Comparison of ENCODE assay signal across 2 cellular contexts in the genomic region with DNA sequence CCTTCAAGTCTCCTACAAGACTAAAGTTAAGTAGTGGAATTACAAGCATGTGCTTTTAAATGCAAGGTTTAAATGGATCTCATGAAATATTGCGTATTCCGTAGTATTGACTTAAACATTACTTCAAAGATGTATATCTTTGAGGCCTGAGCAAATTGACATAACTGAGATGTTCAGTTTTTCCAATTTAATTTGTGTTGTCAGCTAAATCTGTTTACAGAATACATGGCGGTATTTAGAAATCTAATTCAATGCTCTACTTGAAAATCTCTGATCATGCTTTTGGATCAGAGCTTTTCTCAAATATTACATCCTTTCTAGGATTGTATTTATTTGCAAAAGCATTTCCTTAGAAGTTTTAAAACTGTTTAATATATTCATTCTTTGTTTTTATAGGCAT.
A peak's percentile ranks its signal among the peaks of the same experiment; 100 is the strongest.
TF ChIP-seq lines count a peak whose summit lies in the region.

No MANE protein-coding gene starts in this region.

TF ChIP-seq in IMR-90, 13 proteins besides CTCF, POLR2A, EP300 and RAD21:
- TF ChIP-seq MAZ (IDR thresholded peaks at IDR 0.05; ENCODE audit: borderline replicate concordance, low read depth, low read length) = no peak
- TF ChIP-seq CEBPB (IDR thresholded peaks at IDR 0.05; ENCODE audit: low read depth, low read length) = no peak
- TF ChIP-seq NFE2L2 (IDR thresholded peaks at IDR 0.05; ENCODE audit: low read depth, low read length) = no peak
- TF ChIP-seq SMC3 (IDR thresholded peaks at IDR 0.05; ENCODE audit: low read depth, low read length) = no peak
- TF ChIP-seq MAFK (IDR thresholded peaks at IDR 0.05; ENCODE audit: low read depth, low read length) = peak; percentile 48
- no peak for TF ChIP-seq MXI1 (IDR thresholded peaks at IDR 0.05; ENCODE audit: borderline replicate concordance, low read depth, low read length)
TF ChIP-seq in IMR-90: peak in this region for 1.

TF ChIP-seq in K562, 482 proteins besides CTCF, POLR2A, EP300 and RAD21:
- TF ChIP-seq PRMT5 (CRISPR knock-in tag; IDR thresholded peaks at IDR 0.05) = no peak
- no peak for TF ChIP-seq MNT (conservative IDR thresholded peaks at IDR 0.05)
- 0 out of 2 replicates have a peak, but pooled peaks have one; percentile 5 for TF ChIP-seq MAFF (IDR thresholded peaks at IDR 0.05; ENCODE audit: low read length)
- TF ChIP-seq, protein P1, sequence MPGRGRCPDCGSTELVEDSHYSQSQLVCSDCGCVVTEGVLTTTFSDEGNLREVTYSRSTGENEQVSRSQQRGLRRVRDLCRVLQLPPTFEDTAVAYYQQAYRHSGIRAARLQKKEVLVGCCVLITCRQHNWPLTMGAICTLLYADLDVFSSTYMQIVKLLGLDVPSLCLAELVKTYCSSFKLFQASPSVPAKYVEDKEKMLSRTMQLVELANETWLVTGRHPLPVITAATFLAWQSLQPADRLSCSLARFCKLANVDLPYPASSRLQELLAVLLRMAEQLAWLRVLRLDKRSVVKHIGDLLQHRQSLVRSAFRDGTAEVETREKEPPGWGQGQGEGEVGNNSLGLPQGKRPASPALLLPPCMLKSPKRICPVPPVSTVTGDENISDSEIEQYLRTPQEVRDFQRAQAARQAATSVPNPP (IDR thresholded peaks at IDR 0.05; ENCODE audit: borderline replicate concordance, insufficient read depth, insufficient read length) = no peak
- no peak for TF ChIP-seq HDAC3 (IDR thresholded peaks at IDR 0.05; ENCODE audit: borderline replicate concordance, partially characterized antibody)
- TF ChIP-seq C11orf30 (IDR thresholded peaks at IDR 0.05; ENCODE audit: low read depth) = no peak
- TF ChIP-seq ILK (tag; IDR thresholded peaks at IDR 0.05; ENCODE audit: borderline replicate concordance, low read depth) = no peak
- TF ChIP-seq, protein P2, sequence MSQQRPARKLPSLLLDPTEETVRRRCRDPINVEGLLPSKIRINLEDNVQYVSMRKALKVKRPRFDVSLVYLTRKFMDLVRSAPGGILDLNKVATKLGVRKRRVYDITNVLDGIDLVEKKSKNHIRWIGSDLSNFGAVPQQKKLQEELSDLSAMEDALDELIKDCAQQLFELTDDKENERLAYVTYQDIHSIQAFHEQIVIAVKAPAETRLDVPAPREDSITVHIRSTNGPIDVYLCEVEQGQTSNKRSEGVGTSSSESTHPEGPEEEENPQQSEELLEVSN (IDR thresholded peaks at IDR 0.05; ENCODE audit: borderline replicate concordance in 1 of 2, extremely low read depth in 1 of 2, insufficient read depth in 1 of 2, insufficient read length in 1 of 2, low read depth in 1 of 2, low read length in 1 of 2, poor library complexity in 1 of 2, severe bottlenecking in 1 of 2) = no peak
- no peak for TF ChIP-seq TBL1XR1 (IDR thresholded peaks at IDR 0.05; ENCODE audit: low read length in 2 of 2)
- TF ChIP-seq MTA3 (IDR thresholded peaks at IDR 0.05; ENCODE audit: borderline replicate concordance) = no peak
- no peak for TF ChIP-seq MCM3 (IDR thresholded peaks at IDR 0.05)
- TF ChIP-seq ZNF316 (IDR thresholded peaks at IDR 0.05) = peak; percentile 29; the same call in 1 of the 2 replicates
- TF ChIP-seq USF1 (CRISPR knock-in tag; IDR thresholded peaks at IDR 0.05) = no peak
- TF ChIP-seq CLOCK (CRISPR knock-in tag; IDR thresholded peaks at IDR 0.05; ENCODE audit: borderline replicate concordance) = no peak
